Comparison of ENCODE assay signal across 19 cellular contexts in genomic region chr17:72409405-72410002, GRCh38.
A peak's percentile ranks its signal among the peaks of the same experiment; 100 is the strongest.
DNase-seq lines count a peak whose midpoint lies in the region; ATAC-seq, FAIRE-seq and TF ChIP-seq lines count a peak whose summit lies in the region.
"Had no signal": no experiment of that assay in that cellular context is flagged by ENCODE, and none has a peak within 500 bp of the region (broad histone marks: within the 10 kb centered on the region; RNA-seq: fewer than 3 reads in every experiment).

No MANE protein-coding gene starts in this region.

- H3K9me3 Mint-ChIP-seq in Caco-2 (ENCODE audit: unreplicated experiment), result peaks cover 12% of the 10 kb centered on the region

- H3K27me3 Mint-ChIP-seq in Caco-2 (ENCODE audit: insufficient read depth, unreplicated experiment), result no peaks in the 10 kb centered on the region

- peak overlapping the region; percentile 54 for H3K9ac ChIP-seq in Karpas-422 (ENCODE audit: low read length)

- 0 out of 2 replicates have a peak, but pooled peaks cover 3% of the 10 kb centered on the region for H3K9me3 ChIP-seq in Caco-2
- H3K9me3 ChIP-seq in Karpas-422 (ENCODE audit: low read length), result no peaks in the 10 kb centered on the region
- H3K9me3 ChIP-seq in pancreas, result no peaks in the 10 kb centered on the region
- H3K9me3 ChIP-seq: gastrocnemius medialis, left ventricle myocardium inferior had no signal

- 0 out of 2 replicates have a peak, but pooled peaks cover 3% of the 10 kb centered on the region for H3K36me3 ChIP-seq in Caco-2 (ENCODE audit: control insufficient read depth, insufficient read depth, low read length)
- H3K36me3 ChIP-seq in Karpas-422 (ENCODE audit: insufficient read depth, low read length), result no peaks in the 10 kb centered on the region
- no peaks in the 10 kb centered on the region for H3K36me3 ChIP-seq in pancreas
- H3K36me3 ChIP-seq: gastrocnemius medialis, left ventricle myocardium inferior had no signal

- peaks cover 52% of the 10 kb centered on the region for H3K36me3 Mint-ChIP-seq in Caco-2 (ENCODE audit: insufficient read depth, unreplicated experiment)

- no peak overlapping the region for H3K4me3 ChIP-seq in Caco-2 (ENCODE audit: low read depth, low read length)
- H3K4me3 ChIP-seq in Karpas-422 (ENCODE audit: low read length), result peak overlapping the region; percentile 36; the same call in 1 of the 2 replicates
- no peak overlapping the region for H3K4me3 ChIP-seq in pancreas
- H3K4me3 ChIP-seq: gastrocnemius medialis, left ventricle myocardium inferior had no signal

- H4K20me1 ChIP-seq in Karpas-422 (ENCODE audit: insufficient read depth, low read depth, low read length), result no peaks in the 10 kb centered on the region

- H3K4me1 Mint-ChIP-seq in Caco-2 (ENCODE audit: low read depth, unreplicated experiment), result peaks cover 59% of the 10 kb centered on the region

- no peak for FAIRE-seq in pancreas (lab: Jason Lieb, UNC)

- H3K4me2 ChIP-seq in Karpas-422 (ENCODE audit: low read depth, low read length, poor library complexity, severe bottlenecking), result peak overlapping the region; percentile 71

- BruUV-seq in Caco-2 (replicated peaks; lab: Mats Ljungman, UMichigan), result no TSS peak

- intact Hi-C loops in Caco-2 (cut with micrococcal nuclease; ENCODE audit: unreplicated experiment), result loop anchor here (5.0 kb wide), 1 partner anchor 287 kb away; the partner anchor contains the start of gene SOX9
- intact Hi-C loops in pancreas (cut with DNase I), result no loop called here

- no peak overlapping the region for H3K4me3 Mint-ChIP-seq in Caco-2 (ENCODE audit: unreplicated experiment)

- 93 to 98% methylated on average over 2 of the region's 2 CpGs for WGBS in pancreas, 2 donors

- H3K79me2 ChIP-seq in Karpas-422 (ENCODE audit: low read length), result no peaks in the 10 kb centered on the region

- H3K9me2 ChIP-seq in Karpas-422 (replicated peaks; ENCODE audit: insufficient read depth, low read length), result no peaks in the 10 kb centered on the region

- H3K27ac Mint-ChIP-seq in Caco-2 (ENCODE audit: unreplicated experiment), result peak overlapping the region; percentile 46

- H3K4me1 ChIP-seq in Caco-2 (peaks cover 87% of the 10 kb centered on the region), Karpas-422 (ENCODE audit: low read length) (peaks cover 74% of the 10 kb centered on the region), pancreas (peaks cover 5 to 45% (median 13%) of the 10 kb centered on the region in 3 donors)

- no peaks in the 10 kb centered on the region for H3K27me3 ChIP-seq in Caco-2 (replicated peaks; ENCODE audit: control insufficient read depth, insufficient read depth, low read length)
- H3K27me3 ChIP-seq in Karpas-422 (ENCODE audit: low read length), result no peaks in the 10 kb centered on the region
- H3K27me3 ChIP-seq in pancreas, result no peaks in the 10 kb centered on the region
- H3K27me3 ChIP-seq: gastrocnemius medialis had no signal

- ATAC-seq in GM18909 (IDR thresholded peaks at IDR 0.05; ENCODE audit: poor library complexity, unreplicated experiment) (peak; percentile 38), pancreas (no peak)
- ATAC-seq: gastrocnemius medialis, Right ventricle myocardium inferior, sciatic nerve had no signal

- TF ChIP-seq CTCF in Caco-2 (IDR thresholded peaks at IDR 0.05; ENCODE audit: insufficient read depth in 1 of 2, low read depth in 1 of 2, low read length in 1 of 2, severe bottlenecking in 1 of 2, unreplicated experiment in 1 of 2) (no peak), pancreas (IDR thresholded peaks at IDR 0.05) (no peak)

- POLR2A ChIA-PET in Caco-2 (lab: Charles Lee), result no interaction called here

- H3K27ac ChIP-seq in Karpas-422 (ENCODE audit: low read length) (peak overlapping the region; percentile 96), angular gyrus (ENCODE audit: low read depth, low read length) (peak overlapping the region; percentile 4), pancreas (no peak overlapping the region)
- H3K27ac ChIP-seq: gastrocnemius medialis, left ventricle myocardium inferior had no signal

- H2AFZ ChIP-seq in Karpas-422 (ENCODE audit: low read length), result no peak overlapping the region

- DNase-seq in Caco-2 (no peak), Karpas-422 (peak; percentile 88), SW480 (ENCODE audit: low spot score) (no peak), pancreas (no peak), ureter (ENCODE audit: low spot score) (no peak)
- DNase-seq in stimulated activated CD4-positive, alpha-beta T cell treated with anti-CD3 and anti-CD28 coated beads, Interleukin-2, amount 100 ng/mL, for 24 hours, result no peak
- DNase-seq: activated CD4-positive, alpha-beta T cell treated with anti-CD3 and anti-CD28 coated beads for 4 hours; activated gamma-delta T cell; aorta; gastrocnemius medialis; GDM1; left ventricle myocardium inferior; NCI-H1105; NCI-H2171 treated with DMSO at 0.1 percent for 48 hours; occipital lobe had no signal

- CTCF ChIA-PET in Caco-2 (lab: Charles Lee), result interaction anchor here (1.1 kb wide), 1 partner anchor 318 kb away, joined by 9 read pairs; no protein-coding TSS in a partner anchor

Comparison
In these comparisons a context has a peak if more than half of its experiments do, and no peak if none do; other contexts are left out.
1. H3K27ac ChIP-seq: peak in Karpas-422 (single experiment) and angular gyrus (single experiment); none in pancreas (0 of 4).